Comparison of ENCODE assay signal across 11 cellular contexts in the genomic region with DNA sequence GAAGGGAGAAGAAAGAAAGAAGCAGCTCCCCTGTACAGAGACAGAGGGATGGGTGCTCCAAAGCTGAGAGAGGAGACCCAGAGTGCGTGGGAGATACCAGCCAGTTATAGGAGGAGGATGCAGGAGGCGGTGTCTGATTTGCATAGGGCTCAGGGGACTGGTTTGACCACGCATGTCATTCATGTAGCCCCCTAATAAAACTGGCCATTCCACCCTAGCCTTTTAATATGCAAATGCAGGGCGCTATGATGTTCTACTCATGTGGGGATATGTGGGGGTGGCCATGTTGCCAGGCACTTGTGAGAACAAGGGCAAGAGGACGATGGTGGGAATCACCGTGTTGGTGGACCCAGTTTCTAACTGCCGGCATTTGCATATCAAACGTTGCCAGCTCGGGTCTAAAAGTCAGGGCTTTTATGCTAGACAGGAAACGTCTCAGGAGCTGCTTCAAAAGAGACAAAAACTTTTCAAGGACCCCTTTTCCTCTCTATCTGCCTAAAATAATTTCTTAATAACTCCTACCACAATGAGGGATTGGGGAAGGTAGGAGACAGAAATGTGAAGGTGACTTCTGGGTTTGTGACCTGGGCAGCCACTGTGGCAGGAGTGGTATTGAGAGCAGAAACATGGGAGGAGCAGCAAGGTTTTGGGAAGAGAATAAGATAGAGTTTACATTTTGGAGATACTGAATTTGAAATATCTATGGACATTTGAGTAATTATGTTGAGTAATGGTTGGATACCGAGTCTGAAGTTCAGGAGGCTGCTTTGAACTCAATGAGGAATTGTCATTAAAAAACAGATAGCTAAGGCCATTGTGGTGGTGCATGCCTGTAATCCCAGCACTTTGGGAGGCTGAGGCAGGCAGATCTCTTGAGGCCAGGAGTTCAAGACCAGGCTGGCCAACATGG. TPM values are rescaled to one million over a fixed set of nuclear protein-coding genes. Genes with fewer than 3 reads are reported as not detected.
DNase-seq lines count a peak whose midpoint lies in the region; ATAC-seq and TF ChIP-seq lines count a peak whose summit lies in the region.
"Had no signal": no experiment of that assay in that cellular context is flagged by ENCODE, and none has a peak within 500 bp of the region (broad histone marks: within the 10 kb centered on the region; RNA-seq: fewer than 3 reads in every experiment).

No MANE protein-coding gene starts in this region.

- peak; percentile 36 for DNase-seq in activated CD4-positive, alpha-beta memory T cell treated with anti-CD3 and anti-CD28 coated beads for 36 hours
- no peak for DNase-seq in activated CD4-positive, alpha-beta memory T cell treated with anti-CD3 and anti-CD28 coated beads, Interleukin-2, amount 10 ng/mL, durations not matched to agents 7 days and 5 days
- DNase-seq in NCI-H2227 treated with DMSO at 0.1 percent for 48 hours (lab: John Stamatoyannopoulos, UW) (peak; percentile 6), endodermal cell (peak; percentile 75), PC-9 (no peak), left lung (no peak)
- DNase-seq in stimulated activated CD4-positive, alpha-beta T cell treated with anti-CD3 and anti-CD28 coated beads, Interleukin-4, amount 100 ng/mL, for 24 hours: peak; percentile 29
- DNase-seq: naive B cell, NCI-H1092 had no signal

- peaks cover 22% of the 10 kb centered on the region for H3K79me2 ChIP-seq in PC-9 (ENCODE audit: low read depth)

- H3K4me1 Mint-ChIP-seq in activated CD4-positive, alpha-beta memory T cell treated with anti-CD3 and anti-CD28 coated beads for 36 hours (ENCODE audit: low read depth): peaks cover 30% of the 10 kb centered on the region
- H3K4me1 Mint-ChIP-seq in activated CD4-positive, alpha-beta memory T cell treated with anti-CD3 and anti-CD28 coated beads, Interleukin-2, amount 10 ng/mL, durations not matched to agents 7 days and 5 days: peaks cover 29% of the 10 kb centered on the region
- peaks cover 5% of the 10 kb centered on the region for H3K4me1 Mint-ChIP-seq in endodermal cell

- no peaks in the 10 kb centered on the region for H3K4me1 ChIP-seq in endodermal cell (ENCODE audit: control insufficient read depth, insufficient read depth, low read length)
- H3K4me1 ChIP-seq in PC-9 (replicated peaks; ENCODE audit: insufficient read depth): peaks cover 4% of the 10 kb centered on the region
- H3K4me1 ChIP-seq in left lung: peaks cover 13 to 25% of the 10 kb centered on the region in 2 donors
- H3K4me1 ChIP-seq: SJSA1 had no signal

- no peaks in the 10 kb centered on the region for H3K27me3 Mint-ChIP-seq in activated CD4-positive, alpha-beta memory T cell treated with anti-CD3 and anti-CD28 coated beads for 36 hours
- no peaks in the 10 kb centered on the region for H3K27me3 Mint-ChIP-seq in activated CD4-positive, alpha-beta memory T cell treated with anti-CD3 and anti-CD28 coated beads, Interleukin-2, amount 10 ng/mL, durations not matched to agents 7 days and 5 days
- no peaks in the 10 kb centered on the region for H3K27me3 Mint-ChIP-seq in endodermal cell (ENCODE audit: insufficient read depth)
- H3K27me3 Mint-ChIP-seq: naive B cell had no signal

- TF ChIP-seq CTCF in endodermal cell (conservative IDR thresholded peaks at IDR 0.05) (no peak), PC-9 (conservative IDR thresholded peaks at IDR 0.05) (no peak), left lung (IDR thresholded peaks at IDR 0.05) (no peak)

- H3K9me2 ChIP-seq in PC-9 (ENCODE audit: insufficient read depth): no peaks in the 10 kb centered on the region

- H3K36me3 Mint-ChIP-seq in activated CD4-positive, alpha-beta memory T cell treated with anti-CD3 and anti-CD28 coated beads for 36 hours: no peaks in the 10 kb centered on the region
- no peaks in the 10 kb centered on the region for H3K36me3 Mint-ChIP-seq in activated CD4-positive, alpha-beta memory T cell treated with anti-CD3 and anti-CD28 coated beads, Interleukin-2, amount 10 ng/mL, durations not matched to agents 7 days and 5 days (ENCODE audit: low read depth)
- H3K36me3 Mint-ChIP-seq in endodermal cell (ENCODE audit: low read depth): no peaks in the 10 kb centered on the region
- H3K36me3 Mint-ChIP-seq: naive B cell had no signal

- no peak overlapping the region for H2AFZ ChIP-seq in PC-9

- no TSS peak for BruUV-seq in PC-9 (replicated peaks; lab: Mats Ljungman, UMichigan)

- no peak overlapping the region for H3K4me2 ChIP-seq in PC-9

- H3F3A ChIP-seq in PC-9 (ENCODE audit: insufficient read depth, low read depth): peaks cover 9% of the 10 kb centered on the region; the same call in 1 of the 2 replicates

- no peaks in the 10 kb centered on the region for H4K20me1 ChIP-seq in PC-9 (ENCODE audit: insufficient read depth)

- ATAC-seq in HG02588 (IDR thresholded peaks at IDR 0.05; ENCODE audit: unreplicated experiment): no peak
- ATAC-seq in left lung: no peak

- H3K9ac ChIP-seq in endodermal cell (ENCODE audit: extremely low read depth, low read length, poor library complexity, severe bottlenecking): no peak overlapping the region

- H3K27ac Mint-ChIP-seq in activated CD4-positive, alpha-beta memory T cell treated with anti-CD3 and anti-CD28 coated beads for 36 hours: peak overlapping the region; percentile 48
- H3K27ac Mint-ChIP-seq in activated CD4-positive, alpha-beta memory T cell treated with anti-CD3 and anti-CD28 coated beads, Interleukin-2, amount 10 ng/mL, durations not matched to agents 7 days and 5 days: no peak overlapping the region
- peak overlapping the region; percentile 12 for H3K27ac Mint-ChIP-seq in endodermal cell

- H3K4me3 ChIP-seq in endodermal cell (ENCODE audit: low read length) (no peak overlapping the region), PC-9 (no peak overlapping the region), left lung (no peak overlapping the region)
- H3K4me3 ChIP-seq: SJSA1 had no signal

- intact Hi-C loops in activated CD4-positive, alpha-beta memory T cell treated with anti-CD3 and anti-CD28 coated beads for 36 hours (cut with micrococcal nuclease): no loop called here
- intact Hi-C loops in PC-9 (cut with micrococcal nuclease; ENCODE audit: unreplicated experiment) (no loop called here), left lung (cut with DNase I) (no loop called here)

- 39 to 49% methylated on average over 6 to 11 of the region's 11 CpGs for WGBS in endodermal cell (ENCODE audit: insufficient coverage in 1 of 2, insufficient read length in 1 of 2), 2 experiments

- CTCF ChIA-PET in activated CD4-positive, alpha-beta memory T cell treated with anti-CD3 and anti-CD28 coated beads for 36 hours (lab: Charles Lee): interaction anchor here (0.9 to 4.6 kb wide), 3 partner anchors 12 to 74 kb away, joined by 3 to 132 read pairs (median 4); a partner anchor contains a TSS
- CTCF ChIA-PET in activated CD4-positive, alpha-beta memory T cell treated with anti-CD3 and anti-CD28 coated beads, Interleukin-2, amount 10 ng/mL, durations not matched to agents 7 days and 5 days (lab: Charles Lee): interaction anchor here (2.3 to 5.0 kb wide), 2 partner anchors 10 to 11 kb away, joined by 11 to 141 read pairs; a partner anchor contains a TSS
- CTCF ChIA-PET in PC-9 (lab: Charles Lee): no interaction called here

- POLR2A ChIA-PET in activated CD4-positive, alpha-beta memory T cell treated with anti-CD3 and anti-CD28 coated beads for 36 hours (lab: Charles Lee): interaction anchor here (3.8 kb wide), 1 partner anchor 12 kb away, joined by 52 read pairs; a partner anchor contains a TSS
- POLR2A ChIA-PET in activated CD4-positive, alpha-beta memory T cell treated with anti-CD3 and anti-CD28 coated beads, Interleukin-2, amount 10 ng/mL, durations not matched to agents 7 days and 5 days (lab: Charles Lee): interaction anchor here (3.9 to 9.2 kb wide), 2 partner anchors 13 to 70 kb away, joined by 59 to 149 read pairs; a partner anchor contains a TSS
- POLR2A ChIA-PET in PC-9 (lab: Charles Lee; ENCODE audit: unreplicated experiment): no interaction called here

- no peaks in the 10 kb centered on the region for H3K27me3 ChIP-seq in endodermal cell (ENCODE audit: control insufficient read depth, insufficient read depth, low read length, poor library complexity, severe bottlenecking)
- H3K27me3 ChIP-seq in PC-9 (ENCODE audit: insufficient read depth, low read depth): no peaks in the 10 kb centered on the region
- no peaks in the 10 kb centered on the region for H3K27me3 ChIP-seq in left lung
- H3K27me3 ChIP-seq: SJSA1 had no signal

- no peaks in the 10 kb centered on the region for H3K9me3 ChIP-seq in endodermal cell (ENCODE audit: control insufficient read depth, low read length)
- no peaks in the 10 kb centered on the region for H3K9me3 ChIP-seq in PC-9 (ENCODE audit: insufficient read depth, low read depth)
- no peaks in the 10 kb centered on the region for H3K9me3 ChIP-seq in left lung
- H3K9me3 ChIP-seq: SJSA1 had no signal

- no peaks in the 10 kb centered on the region for H3K9me3 Mint-ChIP-seq in activated CD4-positive, alpha-beta memory T cell treated with anti-CD3 and anti-CD28 coated beads for 36 hours
- H3K9me3 Mint-ChIP-seq in activated CD4-positive, alpha-beta memory T cell treated with anti-CD3 and anti-CD28 coated beads, Interleukin-2, amount 10 ng/mL, durations not matched to agents 7 days and 5 days: no peaks in the 10 kb centered on the region
- no peaks in the 10 kb centered on the region for H3K9me3 Mint-ChIP-seq in endodermal cell
- H3K9me3 Mint-ChIP-seq: naive B cell had no signal

- peak overlapping the region; percentile 38 for H3K4me3 Mint-ChIP-seq in activated CD4-positive, alpha-beta memory T cell treated with anti-CD3 and anti-CD28 coated beads for 36 hours
- H3K4me3 Mint-ChIP-seq in activated CD4-positive, alpha-beta memory T cell treated with anti-CD3 and anti-CD28 coated beads, Interleukin-2, amount 10 ng/mL, durations not matched to agents 7 days and 5 days: no peak overlapping the region
- peak overlapping the region; percentile 38 for H3K4me3 Mint-ChIP-seq in endodermal cell

- no peaks in the 10 kb centered on the region for H3K36me3 ChIP-seq in endodermal cell (ENCODE audit: control insufficient read depth, insufficient read depth, low read length)
- no peaks in the 10 kb centered on the region for H3K36me3 ChIP-seq in PC-9 (ENCODE audit: low read depth)
- H3K36me3 ChIP-seq in left lung: no peaks in the 10 kb centered on the region
- H3K36me3 ChIP-seq: SJSA1 had no signal

- no peak overlapping the region for H3K27ac ChIP-seq in endodermal cell (ENCODE audit: low read depth, low read length)
- no peak overlapping the region for H3K27ac ChIP-seq in PC-9
- H3K27ac ChIP-seq in left lung: no peak overlapping the region
- H3K27ac ChIP-seq: SJSA1 had no signal

RNA-seq across cellular contexts. Expression of a gene that starts 2.2 kb away (rescaled TPM):
- 10 to 100 TPM; 30.8 to 31.6 TPM for total RNA-seq in activated CD4-positive, alpha-beta memory T cell treated with anti-CD3 and anti-CD28 coated beads for 36 hours
- 10 to 100 TPM; 29.3 to 30.5 TPM for total RNA-seq in activated CD4-positive, alpha-beta memory T cell treated with anti-CD3 and anti-CD28 coated beads, Interleukin-2, amount 10 ng/mL, durations not matched to agents 7 days and 5 days
- total RNA-seq in endodermal cell (10 to 100 TPM; 25.7 to 33.2 TPM), PC-9 (2021) (5.9 and 8.5 TPM in 2 replicates), left lung (10 to 100 TPM; 28.5 to 35.4 TPM)
- 30.2 TPM for polyA plus RNA-seq in endodermal cell (2013, experiment 1 of 2)
- 30.1 TPM for polyA plus RNA-seq in endodermal cell (2013, experiment 2 of 2)

RNA-seq across cellular contexts. Expression of a gene that starts 12.9 kb away (rescaled TPM):
- 100 to 1,000 TPM; 131 to 143 TPM for total RNA-seq in activated CD4-positive, alpha-beta memory T cell treated with anti-CD3 and anti-CD28 coated beads for 36 hours
- 100 to 1,000 TPM; 136 to 140 TPM for total RNA-seq in activated CD4-positive, alpha-beta memory T cell treated with anti-CD3 and anti-CD28 coated beads, Interleukin-2, amount 10 ng/mL, durations not matched to agents 7 days and 5 days
- total RNA-seq in endodermal cell (100 to 1,000 TPM; 122 to 155 TPM), PC-9 (2021) (32.2 and 32.9 TPM in 2 replicates), left lung (100 to 1,000 TPM; 103 to 117 TPM)
- 169 TPM for polyA plus RNA-seq in endodermal cell (2013, experiment 1 of 2)
- 156 TPM for polyA plus RNA-seq in endodermal cell (2013, experiment 2 of 2)

RNA-seq across cellular contexts. Expression of a gene that starts 13.2 kb away (rescaled TPM):
- 100 to 1,000 TPM; 100 to 105 TPM for total RNA-seq in activated CD4-positive, alpha-beta memory T cell treated with anti-CD3 and anti-CD28 coated beads for 36 hours
- 10 to 100 TPM; 74.5 to 79.3 TPM for total RNA-seq in activated CD4-positive, alpha-beta memory T cell treated with anti-CD3 and anti-CD28 coated beads, Interleukin-2, amount 10 ng/mL, durations not matched to agents 7 days and 5 days
- total RNA-seq in endodermal cell (100 to 1,000 TPM in 1 of 2 donors, 10 to 100 TPM in 1; 91.8 to 103 TPM), PC-9 (2021) (17.0 and 23.0 TPM in 2 replicates), left lung (10 to 100 TPM; 51.8 to 64.6 TPM)
- polyA plus RNA-seq in endodermal cell (2013, experiment 1 of 2): 49.3 TPM
- 42.1 TPM for polyA plus RNA-seq in endodermal cell (2013, experiment 2 of 2)

Comparison
In these comparisons a context has a peak if more than half of its experiments do, and no peak if none do; other contexts are left out.
1. DNase-seq: peak in activated CD4-positive, alpha-beta memory T cell treated with anti-CD3 and anti-CD28 coated beads for 36 hours (single experiment), NCI-H2227 treated with DMSO at 0.1 percent for 48 hours (single experiment), endodermal cell (single experiment) and stimulated activated CD4-positive, alpha-beta T cell treated with anti-CD3 and anti-CD28 coated beads, Interleukin-4, amount 100 ng/mL, for 24 hours (single experiment); none in activated CD4-positive, alpha-beta memory T cell treated with anti-CD3 and anti-CD28 coated beads, Interleukin-2, amount 10 ng/mL, durations not matched to agents 7 days and 5 days (single experiment), PC-9 (0 of 2) and left lung (0 of 2).